9 cellular contexts compared by ENCODE assay signal in genomic region chr12:22687677-22688076, GRCh38.
DNase-seq lines count a peak whose midpoint lies in the region; ATAC-seq and TF ChIP-seq lines count a peak whose summit lies in the region.
"Had no signal": no experiment of that assay in that cellular context is flagged by ENCODE, and none has a peak within 500 bp of the region (broad histone marks: within the 10 kb centered on the region; RNA-seq: fewer than 3 reads in every experiment).

No MANE protein-coding gene starts in this region.

- peak in 1 of 3 donors; percentile 39 for DNase-seq in CD4-positive, CD25-positive, alpha-beta regulatory T cell
- DNase-seq in GM20000 (ENCODE audit: low spot score) (peak; percentile 32), astrocyte of the hippocampus (ENCODE audit: low read depth, low spot score) (peak; percentile 78), renal cortical epithelial cell (ENCODE audit: low read depth) (peak; percentile 77), midbrain (lab: John Stamatoyannopoulos, UW) (no peak), glutamatergic neuron (no peak), progenitor cell of endocrine pancreas (ENCODE audit: low spot score, unreplicated experiment) (no peak)

- H3K9me3 Mint-ChIP-seq in CD4-positive, CD25-positive, alpha-beta regulatory T cell: no peaks in the 10 kb centered on the region
- H3K9me3 Mint-ChIP-seq in glutamatergic neuron (ENCODE audit: unreplicated experiment): peaks cover 4% of the 10 kb centered on the region
- peaks cover 10% of the 10 kb centered on the region for H3K9me3 Mint-ChIP-seq in progenitor cell of endocrine pancreas (ENCODE audit: low read depth)

- no peaks in the 10 kb centered on the region for H3K9me3 ChIP-seq in CD4-positive, CD25-positive, alpha-beta regulatory T cell (ENCODE audit: control insufficient read depth in 2 of 2, low read length in 2 of 2)

- H3K4me1 Mint-ChIP-seq in CD4-positive, CD25-positive, alpha-beta regulatory T cell: peaks cover 23 to 42% (median 29%) of the 10 kb centered on the region in 4 donors
- no peaks in the 10 kb centered on the region for H3K4me1 Mint-ChIP-seq in glutamatergic neuron (ENCODE audit: low read depth, unreplicated experiment)
- peaks cover 5% of the 10 kb centered on the region for H3K4me1 Mint-ChIP-seq in progenitor cell of endocrine pancreas (ENCODE audit: low read depth)

- TF ChIP-seq CTCF in GM20000 (IDR thresholded peaks at IDR 0.05; ENCODE audit: extremely low read depth, missing control alignments): no peak
- no peak for TF ChIP-seq CTCF in glutamatergic neuron (IDR thresholded peaks at IDR 0.05; ENCODE audit: partially characterized antibody, unreplicated experiment)
- no peak for TF ChIP-seq CTCF in progenitor cell of endocrine pancreas (IDR thresholded peaks at IDR 0.05; ENCODE audit: unreplicated experiment)

- no peak overlapping the region for H3K27ac ChIP-seq in CD4-positive, CD25-positive, alpha-beta regulatory T cell (ENCODE audit: insufficient read depth, low read length, poor library complexity, severe bottlenecking)
- H3K27ac ChIP-seq: HL-60 had no signal

- H3K4me3 Mint-ChIP-seq in CD4-positive, CD25-positive, alpha-beta regulatory T cell: no peak overlapping the region
- H3K4me3 Mint-ChIP-seq in glutamatergic neuron (ENCODE audit: unreplicated experiment) (no peak overlapping the region), progenitor cell of endocrine pancreas (ENCODE audit: low read depth) (no peak overlapping the region)

- H3K36me3 ChIP-seq in CD4-positive, CD25-positive, alpha-beta regulatory T cell (ENCODE audit: control insufficient read depth, insufficient read depth, low read length): peaks cover 13% of the 10 kb centered on the region

- H3K27me3 ChIP-seq in CD4-positive, CD25-positive, alpha-beta regulatory T cell (ENCODE audit: control insufficient read depth, insufficient read depth, low read length): no peaks in the 10 kb centered on the region

- H3K4me1 ChIP-seq in CD4-positive, CD25-positive, alpha-beta regulatory T cell (ENCODE audit: control insufficient read depth, insufficient read depth, low read length, poor library complexity, severe bottlenecking): no peaks in the 10 kb centered on the region

- peak overlapping the region in 1 of 3 donors; percentile 2 for H3K27ac Mint-ChIP-seq in CD4-positive, CD25-positive, alpha-beta regulatory T cell
- no peak overlapping the region for H3K27ac Mint-ChIP-seq in glutamatergic neuron (ENCODE audit: unreplicated experiment)
- H3K27ac Mint-ChIP-seq in progenitor cell of endocrine pancreas: no peak overlapping the region

- peak in 1 of 2 donors; percentile 53 for ATAC-seq in CD4-positive, CD25-positive, alpha-beta regulatory T cell (ENCODE audit: low read depth in 2 of 2)
- ATAC-seq in HG03520 (IDR thresholded peaks at IDR 0.05; ENCODE audit: unreplicated experiment): peak; percentile 79

- no peaks in the 10 kb centered on the region for H3K27me3 Mint-ChIP-seq in CD4-positive, CD25-positive, alpha-beta regulatory T cell
- H3K27me3 Mint-ChIP-seq in glutamatergic neuron (ENCODE audit: unreplicated experiment) (no peaks in the 10 kb centered on the region), progenitor cell of endocrine pancreas (no peaks in the 10 kb centered on the region)

- peaks cover 10% of the 10 kb centered on the region for H3K36me3 Mint-ChIP-seq in CD4-positive, CD25-positive, alpha-beta regulatory T cell
- H3K36me3 Mint-ChIP-seq in glutamatergic neuron (ENCODE audit: unreplicated experiment) (peaks cover 6% of the 10 kb centered on the region), progenitor cell of endocrine pancreas (ENCODE audit: insufficient read depth) (peaks cover 25% of the 10 kb centered on the region)

- peak overlapping the region; percentile 9 for H3K4me3 ChIP-seq in CD4-positive, CD25-positive, alpha-beta regulatory T cell (ENCODE audit: low read depth, low read length)

Comparison
In these comparisons a context has a peak if more than half of its experiments do, and no peak if none do; other contexts are left out.
1. DNase-seq: peak in GM20000 (single experiment), astrocyte of the hippocampus (single experiment) and renal cortical epithelial cell (single experiment); none in midbrain (single experiment), glutamatergic neuron (single experiment) and progenitor cell of endocrine pancreas (single experiment).